21 cellular contexts compared by ENCODE assay signal in genomic region chr4:92307886-92308285, GRCh38. TPM values are rescaled to one million over a fixed set of nuclear protein-coding genes. Genes with fewer than 3 reads are reported as not detected.
"Had no signal": no experiment of that assay in that cellular context is flagged by ENCODE, and none has a peak within 500 bp of the region (broad histone marks: within the 10 kb centered on the region; RNA-seq: fewer than 3 reads in every experiment).

No MANE protein-coding gene starts in this region.

- H3K36me3 ChIP-seq: lower lobe of right lung, neutrophil, tibial nerve, vagina had no signal

- H3K4me1 ChIP-seq: parathyroid adenoma had no signal

- H3K27ac ChIP-seq: lower lobe of right lung, neutrophil, parathyroid adenoma, tibial nerve, vagina had no signal

- H3K9me3 ChIP-seq: lower lobe of right lung, neutrophil, tibial nerve, vagina had no signal

- H3K4me3 ChIP-seq: lower lobe of right lung, tibial nerve, vagina had no signal

- ATAC-seq: activated CD8-positive, alpha-beta T cell treated with anti-CD3 and anti-CD28 coated beads, Interleukin-2, amount 10 ng/mL, durations not matched to agents 7 days and 5 days; activated naive CD4-positive, alpha-beta T cell treated with anti-CD3 and anti-CD28 coated beads, Interleukin-2, amount 50 U/mL, for 72 hours; left cardiac atrium; lower lobe of right lung; stimulated activated naive B cell treated with anti-CD40 and anti-IgM and Interleukin-4, amounts not matched to agents 10 μg/mL and 1 μg/mL and 100 μg/mL, for 72 hours had no signal

- DNase-seq: activated B cell treated with CpG ODN at 0.5 μM for 24 hours; activated CD4-positive, alpha-beta T cell treated with anti-CD3 and anti-CD28 coated beads for 48 hours; activated CD8-positive, alpha-beta memory T cell treated with anti-CD3 and anti-CD28 coated beads, Interleukin-2, amount 50 U/mL, for 4 hours; activated CD8-positive, alpha-beta T cell treated with anti-CD3 and anti-CD28 coated beads, Interleukin-2, amount 10 ng/mL, durations not matched to agents 7 days and 5 days; activated effector memory CD4-positive, alpha-beta T cell treated with anti-CD3 and anti-CD28 coated beads, Interleukin-2, amount 50 U/mL, for 16 hours; activated T-cell treated with anti-CD3 and anti-CD28 coated beads, Interleukin-2, amount 50 U/mL, for 48 hours; amniotic stem cell; effector memory CD4-positive, alpha-beta T cell; foreskin melanocyte; immature natural killer cell; left cardiac atrium; lower lobe of right lung; stimulated activated CD4-positive, alpha-beta T cell treated with anti-CD3 and anti-CD28 coated beads, Interleukin-15, amount 100 ng/mL, for 24 hours; stimulated activated CD4-positive, alpha-beta T cell treated with anti-CD3 and anti-CD28 coated beads, Interleukin-4, amount 100 ng/mL, for 1 hour; stimulated activated naive B cell treated with anti-CD40 and anti-IgM and Interleukin-4, amounts not matched to agents 10 μg/mL and 1 μg/mL and 100 μg/mL, for 72 hours; T-helper 2 cell had no signal

- H3K27me3 ChIP-seq: vagina had no signal

RNA-seq across cellular contexts. Expression of gene GRID2, which starts 4.1 kb away (rescaled TPM):
- total RNA-seq: activated B cell treated with CpG ODN at 0.5 μM for 24 hours; activated CD8-positive, alpha-beta T cell treated with anti-CD3 and anti-CD28 coated beads, Interleukin-2, amount 10 ng/mL, durations not matched to agents 7 days and 5 days; activated naive CD4-positive, alpha-beta T cell treated with anti-CD3 and anti-CD28 coated beads, Interleukin-2, amount 50 U/mL, for 72 hours; lower lobe of right lung; vagina had no signal
- polyA plus RNA-seq: immature natural killer cell had no signal
